Comparison of ENCODE assay signal across 8 cellular contexts in the genomic region with DNA sequence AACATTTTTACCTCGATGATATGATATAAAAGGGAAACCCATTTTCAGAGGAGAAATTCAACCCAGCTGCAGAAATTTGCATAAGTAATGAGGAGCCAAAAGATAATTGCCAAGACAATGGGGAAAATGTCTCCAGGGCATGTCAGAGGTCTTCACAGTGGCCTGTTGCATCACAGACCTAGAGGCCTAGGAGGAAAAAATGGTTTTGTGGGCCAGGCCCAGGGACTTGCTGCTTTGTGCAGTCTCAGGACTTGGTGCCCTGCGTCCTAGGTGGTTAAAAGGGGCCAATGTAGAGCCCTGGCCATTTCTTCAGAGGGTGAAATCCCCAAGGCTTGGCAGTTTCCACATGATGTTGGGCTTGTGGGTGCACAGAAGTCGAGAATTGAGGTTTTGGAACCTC.
"Had no signal": no experiment of that assay in that cellular context is flagged by ENCODE, and none has a peak within 500 bp of the region (broad histone marks: within the 10 kb centered on the region; RNA-seq: fewer than 3 reads in every experiment).

No MANE protein-coding gene starts in this region.

- FAIRE-seq: HepG2, HTR-8/SVneo, K562 had no signal

- H3K27ac ChIP-seq: HL-60, KMS-11 had no signal

- DNase-seq: IMR-90, KBM-7, KG1 had no signal

- ATAC-seq: HepG2, K562 had no signal

- H3K4me3 ChIP-seq: K562 had no signal

- H3K4me2 ChIP-seq: KMS-11 had no signal
